8 cellular contexts compared by ENCODE assay signal in the genomic region with DNA sequence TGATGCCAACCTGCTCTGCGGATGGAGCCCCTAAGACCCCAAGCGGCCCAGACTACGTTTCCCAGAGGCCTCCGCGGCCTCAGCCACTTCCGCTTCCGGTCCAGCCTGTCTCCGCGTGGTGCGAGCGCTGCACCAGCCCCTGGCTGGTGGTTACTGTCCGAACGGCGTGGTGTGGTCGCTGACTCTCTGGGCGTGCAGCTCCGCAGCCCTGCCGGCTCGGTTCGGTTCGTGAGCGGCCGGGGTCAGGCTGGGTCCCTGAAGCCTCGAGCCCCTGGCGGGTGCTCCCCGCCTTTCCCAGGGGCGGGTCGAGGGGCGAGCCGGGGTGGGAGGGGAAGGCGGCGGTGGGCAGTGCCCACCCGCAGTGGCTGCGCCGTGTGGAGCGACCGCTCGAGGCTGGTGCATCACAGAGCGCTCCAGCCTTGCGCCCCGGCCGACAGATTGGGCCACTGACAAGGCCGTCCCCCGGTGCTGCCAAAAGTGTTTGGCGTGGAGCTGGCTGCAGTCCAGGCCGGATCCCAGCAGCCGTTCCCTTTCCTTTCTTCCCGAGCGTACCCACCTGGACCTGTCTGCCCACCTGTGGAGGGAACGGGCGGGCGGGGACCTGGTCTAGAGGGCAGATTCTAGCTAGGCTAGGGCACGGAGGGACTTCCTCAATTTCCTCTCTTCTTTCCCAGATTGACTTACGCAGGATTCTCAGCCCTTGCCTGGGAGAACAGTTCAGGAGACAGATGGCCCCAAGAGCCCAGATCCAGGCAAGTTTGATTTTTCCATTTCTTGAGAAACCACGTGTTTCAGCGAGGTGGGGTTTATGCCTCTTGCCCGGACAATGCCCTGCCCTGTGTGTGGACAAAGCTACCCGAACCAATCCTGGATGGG. TPM values are rescaled to one million over a fixed set of nuclear protein-coding genes. Genes with fewer than 3 reads are reported as not detected.
DNase-seq lines count a peak whose midpoint lies in the region; ATAC-seq and TF ChIP-seq lines count a peak whose summit lies in the region.

A gene (plus strand): TSS at position 116 of the 876 bp plus-strand sequence. CDS start 613 bp downstream, at position 729.

- H3K9me3 ChIP-seq in gastrocnemius medialis: no peaks in the 10 kb centered on the region

- no peaks in the 10 kb centered on the region for H3K27me3 ChIP-seq in gastrocnemius medialis

- H3K4me3 ChIP-seq in iPS-11a (ENCODE audit: low read depth, low read length): peak within 1 kb of the TSS; percentile 59
- peak within 1 kb of the TSS; percentile 80 to 100 (median 83) for H3K4me3 ChIP-seq in gastrocnemius medialis

- peaks cover 29% of the 10 kb centered on the region for H3K27me3 Mint-ChIP-seq in brain

- TF ChIP-seq POLR2A in GM15510 (IDR thresholded peaks at IDR 0.05; ENCODE audit: borderline replicate concordance, extremely low read depth, insufficient read length): peak; percentile 89
- peak in 1 of 2 donors; percentile 28 for TF ChIP-seq POLR2A in gastrocnemius medialis (IDR thresholded peaks at IDR 0.05)

- peak within 1 kb of the TSS; percentile 9 to 90 (median 86) for H3K27ac Mint-ChIP-seq in brain

- peak; percentile 40 for DNase-seq in NCI-H1092 (lab: John Stamatoyannopoulos, UW)
- DNase-seq in UCSD-AML1 (lab: John Stamatoyannopoulos, UW; ENCODE audit: unreplicated experiment): peak; percentile 40
- peak; percentile 35 to 54 for DNase-seq in gastrocnemius medialis
- no peak for DNase-seq in GF-D8 (lab: John Stamatoyannopoulos, UW)

- H3K4me1 ChIP-seq in gastrocnemius medialis: peaks cover 9 to 10% of the 10 kb centered on the region in 2 donors

- intact Hi-C loops in gastrocnemius medialis (cut with DNase I; ENCODE audit: low total_unique reads): loop anchor here (1.0 to 2.0 kb wide), 2 partner anchors 32 to 42 kb away; a partner anchor contains a TSS

- H3K27ac ChIP-seq in gastrocnemius medialis: peak within 1 kb of the TSS; percentile 75 to 92 (median 82)

- in situ Hi-C loops in gastrocnemius medialis (cut with MboI; ENCODE audit: low sequenced_read_pairs in 4 of 4): no loop called here

- peaks cover 0 to 29% of the 10 kb centered on the region in 2 donors for H3K36me3 ChIP-seq in gastrocnemius medialis

- H3K4me3 Mint-ChIP-seq in brain: peak within 1 kb of the TSS; percentile 82 to 91 (median 90)

- peaks cover 0 to 5% (median under 1%) of the 10 kb centered on the region in 5 experiments for H3K9me3 Mint-ChIP-seq in brain

- TF ChIP-seq CTCF in brain (conservative IDR thresholded peaks at IDR 0.05) (no peak), gastrocnemius medialis (IDR thresholded peaks at IDR 0.05 in 4 of 5, conservative IDR thresholded peaks at IDR 0.05 in 1 of 5) (no peak)

- ATAC-seq in HG02610 (IDR thresholded peaks at IDR 0.05; ENCODE audit: unreplicated experiment) (peak; percentile 97), gastrocnemius medialis (peak; percentile 88 to 90)

- peaks cover 21% of the 10 kb centered on the region for H3K4me1 Mint-ChIP-seq in brain

- H3K36me3 Mint-ChIP-seq in brain: peaks cover 37% of the 10 kb centered on the region

RNA-seq across cellular contexts. Expression of the gene that starts here (rescaled TPM):
- 0.92 TPM for polyA plus RNA-seq in brain (ENCODE audit: insufficient read depth, low read depth, low replicate concordance)
- 1 to 10 TPM; 2.6 to 3.7 (median 2.9) TPM for total RNA-seq in gastrocnemius medialis
